In the genomic region with DNA sequence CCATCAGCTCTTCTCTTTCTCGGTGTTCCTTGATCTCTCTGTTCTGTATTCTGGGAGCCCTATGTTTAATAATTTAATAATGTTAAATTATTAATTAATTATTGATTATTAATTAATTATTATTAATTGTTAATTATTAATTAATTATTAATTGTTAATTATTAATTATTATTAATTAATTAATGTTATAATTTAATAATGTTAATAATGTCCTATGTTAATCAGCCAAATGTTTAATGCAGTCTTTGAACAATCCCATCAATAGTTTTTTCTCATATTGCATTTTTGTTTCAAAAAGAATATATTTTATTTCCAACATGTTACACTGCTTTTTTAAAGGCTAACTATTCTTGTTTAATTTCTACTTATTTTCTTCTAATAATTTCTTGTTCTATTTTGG, we compare ENCODE assay signal across 38 cellular contexts. TPM values are rescaled to one million over a fixed set of nuclear protein-coding genes. Genes with fewer than 3 reads are reported as not detected.
"Had no signal": no experiment of that assay in that cellular context is flagged by ENCODE, and none has a peak within 500 bp of the region (broad histone marks: within the 10 kb centered on the region; RNA-seq: fewer than 3 reads in every experiment).

No MANE protein-coding gene starts in this region.

- ATAC-seq: body of pancreas, PC-3 had no signal

- H3K36me3 ChIP-seq: ascending aorta, breast epithelium, Peyer's patch, SJCRH30 had no signal

- H3K4me1 ChIP-seq: ascending aorta, body of pancreas, breast epithelium, Peyer's patch, SJCRH30 had no signal

- H3K4me1 Mint-ChIP-seq: activated B cell treated with CpG ODN at 0.5 μM for 24 hours; activated naive CD4-positive, alpha-beta T cell treated with anti-CD3 and anti-CD28 coated beads, Interleukin-2, amount 50 U/mL, for 24 hours; activated naive CD8-positive, alpha-beta T cell treated with anti-CD3 and anti-CD28 coated beads, Interleukin-2, amount 10 ng/mL, durations not matched to agents 7 days and 5 days had no signal

- H3K9ac ChIP-seq: KMS-11 had no signal

- DNase-seq: activated B cell treated with CpG ODN at 0.5 μM for 24 hours; activated CD4-positive, alpha-beta memory T cell treated with anti-CD3 and anti-CD28 coated beads for 36 hours; activated CD4-positive, alpha-beta T cell treated with anti-CD3 and anti-CD28 coated beads for 4 hours; activated CD4-positive, alpha-beta T cell treated with anti-CD3 and anti-CD28 coated beads, Interleukin-2, amount 50 U/mL, for 1 hour; activated CD4-positive, CD25-positive, alpha-beta regulatory T cell treated with anti-CD3 and anti-CD28 coated beads, Interleukin-2, amount 50 U/mL, for 72 hours; activated CD8-positive, alpha-beta memory T cell treated with anti-CD3 and anti-CD28 coated beads, Interleukin-2, amount 50 U/mL, for 48 hours; activated effector memory CD4-positive, alpha-beta T cell treated with anti-CD3 and anti-CD28 coated beads, Interleukin-2, amount 50 U/mL, for 16 hours; activated naive CD4-positive, alpha-beta T cell treated with Interleukin-2 at 50 U/mL for 16 hours; activated naive CD8-positive, alpha-beta T cell treated with anti-CD3 and anti-CD28 coated beads, Interleukin-2, amount 10 ng/mL, durations not matched to agents 7 days and 5 days; activated T-cell treated with anti-CD3 and anti-CD28 coated beads, Interleukin-2, amount 50 U/mL, for 48 hours; amygdala; body of pancreas; MM.1S; NCI-H1092 treated with DMSO at 0.1 percent for 48 hours; NCI-H1417; NCI-H146; NCI-H187; NCI-H2029 treated with DMSO at 0.1 percent for 48 hours; NCI-H2107; NCI-H2171; NCI-H510A; NCI-H526; NCI-H748 treated with DMSO at 0.1 percent for 48 hours; NK-92 treated with Interleukin-12 subunit alpha and Interleukin-12 subunit beta, amount 100 ng/mL, for 24 hours; PC-3; Peyer's patch; Right ventricle myocardium superior; SJCRH30 had no signal

- H3K4me3 Mint-ChIP-seq: activated B cell treated with CpG ODN at 0.5 μM for 24 hours; activated CD4-positive, alpha-beta memory T cell treated with anti-CD3 and anti-CD28 coated beads for 36 hours; activated naive CD4-positive, alpha-beta T cell treated with anti-CD3 and anti-CD28 coated beads, Interleukin-2, amount 50 U/mL, for 24 hours; activated naive CD8-positive, alpha-beta T cell treated with anti-CD3 and anti-CD28 coated beads, Interleukin-2, amount 10 ng/mL, durations not matched to agents 7 days and 5 days; T-helper 1 cell treated with Interleukin-12 subunit alpha and Interleukin-12 subunit beta and Interleukin-4 antibody, amounts not matched to agents 30 μg/mL and 1 μg/mL, for 36 hours; T-helper 2 cell treated with Interferon-gamma antibody and Interleukin-4, amounts not matched to agents 5 μg/mL and 100 μg/mL, for 36 hours had no signal

- H3K27ac Mint-ChIP-seq: activated B cell treated with CpG ODN at 0.5 μM for 24 hours; activated CD4-positive, alpha-beta memory T cell treated with anti-CD3 and anti-CD28 coated beads for 36 hours; activated naive CD4-positive, alpha-beta T cell treated with anti-CD3 and anti-CD28 coated beads, Interleukin-2, amount 50 U/mL, for 24 hours; activated naive CD8-positive, alpha-beta T cell treated with anti-CD3 and anti-CD28 coated beads, Interleukin-2, amount 10 ng/mL, durations not matched to agents 7 days and 5 days; T-helper 1 cell treated with Interleukin-12 subunit alpha and Interleukin-12 subunit beta and Interleukin-4 antibody, amounts not matched to agents 30 μg/mL and 1 μg/mL, for 36 hours; T-helper 2 cell treated with Interferon-gamma antibody and Interleukin-4, amounts not matched to agents 5 μg/mL and 100 μg/mL, for 36 hours had no signal

- H3K36me3 Mint-ChIP-seq: activated naive CD8-positive, alpha-beta T cell treated with anti-CD3 and anti-CD28 coated beads, Interleukin-2, amount 10 ng/mL, durations not matched to agents 7 days and 5 days had no signal

- H3K9me3 ChIP-seq: body of pancreas, SJCRH30 had no signal

- H3K4me3 ChIP-seq: ascending aorta, body of pancreas, breast epithelium, Peyer's patch, SJCRH30, SK-N-MC had no signal

- H3K27ac ChIP-seq: ascending aorta, body of pancreas, breast epithelium, KMS-11, Peyer's patch, SJCRH30, SK-N-MC had no signal

RNA-seq across cellular contexts. Expression of gene OR2Y1, which starts 36.5 kb away (rescaled TPM):
- total RNA-seq: activated B cell treated with CpG ODN at 0.5 μM for 24 hours; activated CD4-positive, alpha-beta memory T cell treated with anti-CD3 and anti-CD28 coated beads for 36 hours; activated naive CD8-positive, alpha-beta T cell treated with anti-CD3 and anti-CD28 coated beads, Interleukin-2, amount 10 ng/mL, durations not matched to agents 7 days and 5 days; ascending aorta; body of pancreas; breast epithelium; cardiac septum; LHCN-M2; PC-3; Peyer's patch; Right ventricle myocardium superior; SJCRH30 had no signal
- polyA plus RNA-seq: adipose tissue had no signal
